ENCODE assay signal across 22 cellular contexts in genomic region chr3:16432714-16433113, GRCh38.
DNase-seq lines count a peak whose midpoint lies in the region; ATAC-seq and TF ChIP-seq lines count a peak whose summit lies in the region.
"Had no signal": no experiment of that assay in that cellular context is flagged by ENCODE, and none has a peak within 500 bp of the region (broad histone marks: within the 10 kb centered on the region; RNA-seq: fewer than 3 reads in every experiment).

No MANE protein-coding gene starts in this region.

- H3K36me3 ChIP-seq in brain microvascular endothelial cell (replicated peaks): peaks cover 12% of the 10 kb centered on the region
- H3K36me3 ChIP-seq: prostate gland had no signal

- TF ChIP-seq CTCF in GM20000 (IDR thresholded peaks at IDR 0.05; ENCODE audit: extremely low read depth, missing control alignments) (no peak), brain microvascular endothelial cell (IDR thresholded peaks at IDR 0.05; ENCODE audit: low read depth, low read length, missing control alignments) (no peak)

- H3K9me3 Mint-ChIP-seq in activated naive CD8-positive, alpha-beta T cell treated with anti-CD3 and anti-CD28 coated beads, Interleukin-2, amount 50 U/mL, for 24 hours: no peaks in the 10 kb centered on the region
- no peaks in the 10 kb centered on the region for H3K9me3 Mint-ChIP-seq in activated naive CD8-positive, alpha-beta T cell treated with anti-CD3 and anti-CD28 coated beads for 36 hours
- H3K9me3 Mint-ChIP-seq: CD4-positive, CD25-positive, alpha-beta regulatory T cell; GM23338; IgD-negative memory B cell; nephron had no signal

- no peak for ATAC-seq in activated naive CD8-positive, alpha-beta T cell treated with anti-CD3 and anti-CD28 coated beads, Interleukin-2, amount 50 U/mL, for 24 hours
- ATAC-seq in HG03378 (IDR thresholded peaks at IDR 0.05; ENCODE audit: unreplicated experiment) (peak; percentile 19), Right ventricle myocardium superior (ENCODE audit: poor library complexity) (no peak)
- ATAC-seq: A549; activated CD8-positive, alpha-beta T cell treated with anti-CD3 and anti-CD28 coated beads, Interleukin-2, amount 10 ng/mL, durations not matched to agents 7 days and 5 days; Panc1 had no signal

- H3K4me1 Mint-ChIP-seq in activated naive CD8-positive, alpha-beta T cell treated with anti-CD3 and anti-CD28 coated beads, Interleukin-2, amount 50 U/mL, for 24 hours: peaks cover 33% of the 10 kb centered on the region
- peaks cover 21% of the 10 kb centered on the region for H3K4me1 Mint-ChIP-seq in activated naive CD8-positive, alpha-beta T cell treated with anti-CD3 and anti-CD28 coated beads for 36 hours

- H3K36me3 Mint-ChIP-seq in activated naive CD8-positive, alpha-beta T cell treated with anti-CD3 and anti-CD28 coated beads, Interleukin-2, amount 50 U/mL, for 24 hours (ENCODE audit: low read depth): peaks cover 65% of the 10 kb centered on the region
- peaks cover 59% of the 10 kb centered on the region for H3K36me3 Mint-ChIP-seq in activated naive CD8-positive, alpha-beta T cell treated with anti-CD3 and anti-CD28 coated beads for 36 hours
- H3K36me3 Mint-ChIP-seq: IgD-negative memory B cell had no signal

- H3K27me3 Mint-ChIP-seq in activated naive CD8-positive, alpha-beta T cell treated with anti-CD3 and anti-CD28 coated beads, Interleukin-2, amount 50 U/mL, for 24 hours: no peaks in the 10 kb centered on the region
- no peaks in the 10 kb centered on the region for H3K27me3 Mint-ChIP-seq in activated naive CD8-positive, alpha-beta T cell treated with anti-CD3 and anti-CD28 coated beads for 36 hours
- H3K27me3 Mint-ChIP-seq: CD4-positive, CD25-positive, alpha-beta regulatory T cell had no signal

- no peak overlapping the region for H3K4me3 ChIP-seq in brain microvascular endothelial cell (ENCODE audit: low read depth, low read length)
- H3K4me3 ChIP-seq: A549, GM23338, prostate gland, smooth muscle cell, upper lobe of left lung had no signal

- H3K27ac Mint-ChIP-seq in activated naive CD8-positive, alpha-beta T cell treated with anti-CD3 and anti-CD28 coated beads, Interleukin-2, amount 50 U/mL, for 24 hours: peak overlapping the region; percentile 55
- H3K27ac Mint-ChIP-seq in activated naive CD8-positive, alpha-beta T cell treated with anti-CD3 and anti-CD28 coated beads for 36 hours: no peak overlapping the region
- H3K27ac Mint-ChIP-seq: activated CD8-positive, alpha-beta T cell treated with anti-CD3 and anti-CD28 coated beads, Interleukin-2, amount 10 ng/mL, durations not matched to agents 7 days and 5 days; GM23338; nephron had no signal

- no peak for DNase-seq in activated naive CD8-positive, alpha-beta T cell treated with anti-CD3 and anti-CD28 coated beads, Interleukin-2, amount 50 U/mL, for 24 hours
- no peak for DNase-seq in activated naive CD8-positive, alpha-beta T cell treated with anti-CD3 and anti-CD28 coated beads for 36 hours
- peak; percentile 14 for DNase-seq in GM20000 (ENCODE audit: low spot score)
- DNase-seq in Right ventricle myocardium superior: no peak
- DNase-seq in HuH-7.5 (ENCODE audit: low spot score): no peak
- DNase-seq in MV-4-11 (lab: John Stamatoyannopoulos, UW): no peak
- DNase-seq in brain microvascular endothelial cell: no peak
- DNase-seq: activated CD8-positive, alpha-beta T cell treated with anti-CD3 and anti-CD28 coated beads, Interleukin-2, amount 10 ng/mL, durations not matched to agents 7 days and 5 days; CD4-positive, CD25-positive, alpha-beta regulatory T cell; DMS53; effector CD8-positive, alpha-beta T cell; mesenchymal stem cell; NCI-H2081; upper lobe of left lung had no signal

- in situ Hi-C loops in brain microvascular endothelial cell (cut with HindIII; ENCODE audit: low pct_ligation_motif_present, low sequenced_read_pairs): no loop called here

- no peaks in the 10 kb centered on the region for H3K27me3 ChIP-seq in brain microvascular endothelial cell (replicated peaks)
- H3K27me3 ChIP-seq: upper lobe of left lung had no signal

- H3K4me3 Mint-ChIP-seq in activated naive CD8-positive, alpha-beta T cell treated with anti-CD3 and anti-CD28 coated beads, Interleukin-2, amount 50 U/mL, for 24 hours: no peak overlapping the region
- no peak overlapping the region for H3K4me3 Mint-ChIP-seq in activated naive CD8-positive, alpha-beta T cell treated with anti-CD3 and anti-CD28 coated beads for 36 hours
- H3K4me3 Mint-ChIP-seq: activated CD8-positive, alpha-beta T cell treated with anti-CD3 and anti-CD28 coated beads, Interleukin-2, amount 10 ng/mL, durations not matched to agents 7 days and 5 days; CD4-positive, CD25-positive, alpha-beta regulatory T cell; GM23338; nephron had no signal

- no peak overlapping the region for H3K27ac ChIP-seq in brain microvascular endothelial cell
- H3K27ac ChIP-seq: A549, prostate gland, upper lobe of left lung had no signal

- intact Hi-C loops in Right ventricle myocardium superior (cut with DNase I): no loop called here
